In the genomic region with DNA sequence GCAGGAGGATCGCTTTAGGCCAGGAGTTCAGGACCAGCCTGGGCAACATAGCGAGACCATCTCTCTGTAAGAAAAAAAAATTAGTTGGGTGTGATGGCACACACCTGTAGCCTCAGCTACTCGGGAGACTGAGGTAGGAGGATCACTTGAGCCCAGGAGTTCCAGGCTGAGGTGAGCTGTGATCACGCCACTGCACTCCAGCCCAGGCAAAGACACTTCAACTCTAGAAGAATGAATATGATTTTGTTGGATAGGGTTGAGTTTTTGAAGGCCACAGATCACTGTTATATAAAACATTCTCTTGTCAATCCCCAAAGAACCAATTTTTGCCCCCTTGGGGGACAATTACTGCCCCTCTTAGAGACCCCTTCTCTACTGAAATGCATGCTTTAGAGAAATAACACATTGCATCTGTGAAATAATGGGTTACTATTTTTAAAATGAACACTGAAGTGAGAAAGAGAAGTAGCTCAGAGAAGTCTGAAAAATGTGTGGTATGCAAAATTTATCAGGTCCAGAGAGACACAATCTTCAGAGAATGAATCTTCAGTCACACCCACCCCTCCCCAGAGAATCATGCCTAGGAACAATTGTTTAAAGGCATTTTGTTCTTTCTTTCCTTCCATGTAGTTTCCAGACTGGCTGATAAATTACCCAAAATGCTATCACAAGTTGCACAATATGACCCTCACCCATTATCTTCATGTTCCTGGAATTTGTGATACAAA, we compare ENCODE assay signal across 12 cellular contexts. TPM values are rescaled to one million over a fixed set of nuclear protein-coding genes. Genes with fewer than 3 reads are reported as not detected.
A peak's percentile ranks its signal among the peaks of the same experiment; 100 is the strongest.
DNase-seq lines count a peak whose midpoint lies in the region; ATAC-seq and TF ChIP-seq lines count a peak whose summit lies in the region.
"Had no signal": no experiment of that assay in that cellular context is flagged by ENCODE, and none has a peak within 500 bp of the region (broad histone marks: within the 10 kb centered on the region; RNA-seq: fewer than 3 reads in every experiment).

No MANE protein-coding gene starts in this region.

- DNase-seq in AG20443 (ENCODE audit: low spot score): peak; percentile 49
- peak; percentile 64 for DNase-seq in NAMALWA (ENCODE audit: low spot score)
- no peak for DNase-seq in foreskin keratinocyte
- no peak for DNase-seq in midbrain (lab: John Stamatoyannopoulos, UW)
- DNase-seq in NK-92 (lab: John Stamatoyannopoulos, UW; ENCODE audit: unreplicated experiment): no peak
- no peak for DNase-seq in activated naive CD8-positive, alpha-beta T cell treated with anti-CD3 and anti-CD28 coated beads, Interleukin-2, amount 50 U/mL, for 24 hours
- DNase-seq: activated naive CD4-positive, alpha-beta T cell; NCI-H2029 treated with DMSO at 0.1 percent for 48 hours had no signal

- no peaks in the 10 kb centered on the region for H3K9me3 Mint-ChIP-seq in activated naive CD8-positive, alpha-beta T cell treated with anti-CD3 and anti-CD28 coated beads, Interleukin-2, amount 50 U/mL, for 24 hours

- TF ChIP-seq CTCF in foreskin keratinocyte (conservative IDR thresholded peaks at IDR 0.05): no peak

- H3K27ac Mint-ChIP-seq in activated naive CD8-positive, alpha-beta T cell treated with anti-CD3 and anti-CD28 coated beads, Interleukin-2, amount 50 U/mL, for 24 hours: no peak overlapping the region

- H3K27me3 ChIP-seq in foreskin keratinocyte: no peaks in the 10 kb centered on the region
- H3K27me3 ChIP-seq: vagina had no signal

- ATAC-seq in GM19035 (IDR thresholded peaks at IDR 0.05; ENCODE audit: unreplicated experiment) (peak; percentile 85), HG02884 (IDR thresholded peaks at IDR 0.05; ENCODE audit: unreplicated experiment) (peak; percentile 72), foreskin keratinocyte (no peak)
- no peak for ATAC-seq in activated naive CD8-positive, alpha-beta T cell treated with anti-CD3 and anti-CD28 coated beads, Interleukin-2, amount 50 U/mL, for 24 hours

- H3K27me3 Mint-ChIP-seq in activated naive CD8-positive, alpha-beta T cell treated with anti-CD3 and anti-CD28 coated beads, Interleukin-2, amount 50 U/mL, for 24 hours: no peaks in the 10 kb centered on the region

- H3K4me3 Mint-ChIP-seq in activated naive CD8-positive, alpha-beta T cell treated with anti-CD3 and anti-CD28 coated beads, Interleukin-2, amount 50 U/mL, for 24 hours: no peak overlapping the region

- H3K4me1 ChIP-seq in foreskin keratinocyte: peaks cover 11% of the 10 kb centered on the region
- H3K4me1 ChIP-seq: vagina had no signal

- no peaks in the 10 kb centered on the region for H3K36me3 Mint-ChIP-seq in activated naive CD8-positive, alpha-beta T cell treated with anti-CD3 and anti-CD28 coated beads, Interleukin-2, amount 50 U/mL, for 24 hours (ENCODE audit: low read depth)

- no peak overlapping the region for H3K27ac ChIP-seq in foreskin keratinocyte
- H3K27ac ChIP-seq: epithelial cell of prostate, vagina had no signal

- H3K4me1 Mint-ChIP-seq in activated naive CD8-positive, alpha-beta T cell treated with anti-CD3 and anti-CD28 coated beads, Interleukin-2, amount 50 U/mL, for 24 hours: peaks cover 21% of the 10 kb centered on the region

RNA-seq across cellular contexts. Expression of gene METTL6, which starts 42.7 kb away (rescaled TPM):
- 16.7 and 18.1 TPM in 2 replicates for total RNA-seq in foreskin keratinocyte
- 12.9 and 15.4 TPM in 2 replicates for polyA plus RNA-seq in foreskin keratinocyte

RNA-seq across cellular contexts. Expression of gene EAF1, which starts 42.7 kb away (rescaled TPM):
- 18.0 and 18.9 TPM in 2 replicates for total RNA-seq in foreskin keratinocyte
- polyA plus RNA-seq in foreskin keratinocyte: 4.3 and 5.0 TPM in 2 replicates

RNA-seq across cellular contexts. Expression of gene SH3BP5, which starts 52.3 kb away (rescaled TPM):
- total RNA-seq in foreskin keratinocyte: 10.0 and 11.2 TPM in 2 replicates
- 6.1 and 6.6 TPM in 2 replicates for polyA plus RNA-seq in foreskin keratinocyte

Comparison
In these comparisons a context has a peak if more than half of its experiments do, and no peak if none do; other contexts are left out.
1. DNase-seq: peak in AG20443 (single experiment) and NAMALWA (single experiment); none in foreskin keratinocyte (0 of 2), midbrain (single experiment), NK-92 (single experiment) and activated naive CD8-positive, alpha-beta T cell treated with anti-CD3 and anti-CD28 coated beads, Interleukin-2, amount 50 U/mL, for 24 hours (single experiment).
2. ATAC-seq: peak in GM19035 (single experiment) and HG02884 (single experiment); none in foreskin keratinocyte (single experiment) and activated naive CD8-positive, alpha-beta T cell treated with anti-CD3 and anti-CD28 coated beads, Interleukin-2, amount 50 U/mL, for 24 hours (single experiment).